ENCODE assay signal across 8 cellular contexts in genomic region chr2:134917219-134917957, GRCh38. TPM values are rescaled to one million over a fixed set of nuclear protein-coding genes. Genes with fewer than 3 reads are reported as not detected.
DNase-seq lines count a peak whose midpoint lies in the region; ATAC-seq and TF ChIP-seq lines count a peak whose summit lies in the region.

No MANE protein-coding gene starts in this region.

- peaks cover 19% of the 10 kb centered on the region for H3K4me1 Mint-ChIP-seq in activated naive CD8-positive, alpha-beta T cell treated with anti-CD3 and anti-CD28 coated beads for 36 hours

- peak overlapping the region; percentile 95 for H3K4me3 Mint-ChIP-seq in activated naive CD8-positive, alpha-beta T cell treated with anti-CD3 and anti-CD28 coated beads for 36 hours

- peaks cover 47% of the 10 kb centered on the region for H3K79me2 ChIP-seq in Loucy (ENCODE audit: insufficient read depth, low read length)

- ATAC-seq in HG02610 (IDR thresholded peaks at IDR 0.05; ENCODE audit: unreplicated experiment): no peak
- ATAC-seq in GM18858 (IDR thresholded peaks at IDR 0.05; ENCODE audit: unreplicated experiment): no peak

- no peak for TF ChIP-seq CTCF in Loucy (conservative IDR thresholded peaks at IDR 0.05; ENCODE audit: low read length)

- no peaks in the 10 kb centered on the region for H3K9me3 ChIP-seq in Loucy (ENCODE audit: insufficient read depth, low read depth, low read length)
- no peaks in the 10 kb centered on the region; the same call in 1 of the 2 replicates for H3K9me3 ChIP-seq in iPS-20b (ENCODE audit: insufficient read depth, low read depth, low read length)

- H3K36me3 ChIP-seq in Loucy (ENCODE audit: insufficient read depth, low read length) (no peaks in the 10 kb centered on the region), iPS-20b (ENCODE audit: insufficient read depth, low read depth, low read length) (0 out of 2 replicates have a peak, but pooled peaks cover 4% of the 10 kb centered on the region)

- H3K4me2 ChIP-seq in Loucy (ENCODE audit: low read depth, low read length, poor library complexity, severe bottlenecking): peak overlapping the region; percentile 89

- peak; percentile 12 for DNase-seq in CMK (ENCODE audit: low read depth)
- peak; percentile 6 for DNase-seq in activated naive CD8-positive, alpha-beta T cell treated with anti-CD3 and anti-CD28 coated beads for 36 hours
- DNase-seq in stimulated activated CD4-positive, alpha-beta T cell treated with anti-CD3 and anti-CD28 coated beads, Interleukin-2, amount 100 ng/mL, for 24 hours: peak; percentile 15 to 24
- DNase-seq in hippocampal formation (lab: John Stamatoyannopoulos, UW): no peak

- H3K27ac ChIP-seq in iPS-20b (ENCODE audit: low read length): peak overlapping the region; percentile 86

- H3K9ac ChIP-seq in Loucy (ENCODE audit: low read depth, low read length, poor library complexity, severe bottlenecking): peak overlapping the region; percentile 98
- H3K9ac ChIP-seq in iPS-20b (ENCODE audit: low read depth, low read length): peak overlapping the region; percentile 99

- H3K9me3 Mint-ChIP-seq in activated naive CD8-positive, alpha-beta T cell treated with anti-CD3 and anti-CD28 coated beads for 36 hours: peaks cover 3% of the 10 kb centered on the region

- peaks cover 19% of the 10 kb centered on the region for H3K36me3 Mint-ChIP-seq in activated naive CD8-positive, alpha-beta T cell treated with anti-CD3 and anti-CD28 coated beads for 36 hours

- peak overlapping the region; percentile 93 for H2AFZ ChIP-seq in Loucy (ENCODE audit: low read length)

- peaks cover 36% of the 10 kb centered on the region for H4K20me1 ChIP-seq in Loucy (ENCODE audit: insufficient read depth, low read length, poor library complexity, severe bottlenecking)

- H3K27me3 ChIP-seq in Loucy (ENCODE audit: insufficient read depth, low read length, poor library complexity, severe bottlenecking): no peaks in the 10 kb centered on the region
- no peaks in the 10 kb centered on the region for H3K27me3 ChIP-seq in iPS-20b (ENCODE audit: insufficient read depth, low read length)

- H3F3A ChIP-seq in Loucy (ENCODE audit: low read depth): peaks cover 3% of the 10 kb centered on the region; the same call in 1 of the 2 replicates

- H3K4me3 ChIP-seq in Loucy (ENCODE audit: low read length, poor library complexity, severe bottlenecking) (peak overlapping the region; percentile 91), iPS-20b (ENCODE audit: low read length) (peak overlapping the region; percentile 85)

- H3K27ac Mint-ChIP-seq in activated naive CD8-positive, alpha-beta T cell treated with anti-CD3 and anti-CD28 coated beads for 36 hours: peak overlapping the region; percentile 98

- H3K4me1 ChIP-seq in Loucy (ENCODE audit: insufficient read depth, low read length, poor library complexity, severe bottlenecking) (peaks cover 30% of the 10 kb centered on the region), iPS-20b (ENCODE audit: insufficient read depth, low read length) (peaks cover 9% of the 10 kb centered on the region)

- H3K27me3 Mint-ChIP-seq in activated naive CD8-positive, alpha-beta T cell treated with anti-CD3 and anti-CD28 coated beads for 36 hours: peaks cover 4% of the 10 kb centered on the region

- no peaks in the 10 kb centered on the region for H3K9me2 ChIP-seq in Loucy (replicated peaks; ENCODE audit: low read depth, low read length)

RNA-seq across cellular contexts. Expression of gene CCNT2, which starts 1.2 kb away (rescaled TPM):
- total RNA-seq in activated naive CD8-positive, alpha-beta T cell treated with anti-CD3 and anti-CD28 coated beads for 36 hours: 10 to 100 TPM; 28.3 to 29.1 TPM

Comparison
In these comparisons a context has a peak if more than half of its experiments do, and no peak if none do; other contexts are left out.
1. DNase-seq: peak in CMK (single experiment), activated naive CD8-positive, alpha-beta T cell treated with anti-CD3 and anti-CD28 coated beads for 36 hours (single experiment) and stimulated activated CD4-positive, alpha-beta T cell treated with anti-CD3 and anti-CD28 coated beads, Interleukin-2, amount 100 ng/mL, for 24 hours (2 of 2); none in hippocampal formation (0 of 2).